In the genomic region with DNA sequence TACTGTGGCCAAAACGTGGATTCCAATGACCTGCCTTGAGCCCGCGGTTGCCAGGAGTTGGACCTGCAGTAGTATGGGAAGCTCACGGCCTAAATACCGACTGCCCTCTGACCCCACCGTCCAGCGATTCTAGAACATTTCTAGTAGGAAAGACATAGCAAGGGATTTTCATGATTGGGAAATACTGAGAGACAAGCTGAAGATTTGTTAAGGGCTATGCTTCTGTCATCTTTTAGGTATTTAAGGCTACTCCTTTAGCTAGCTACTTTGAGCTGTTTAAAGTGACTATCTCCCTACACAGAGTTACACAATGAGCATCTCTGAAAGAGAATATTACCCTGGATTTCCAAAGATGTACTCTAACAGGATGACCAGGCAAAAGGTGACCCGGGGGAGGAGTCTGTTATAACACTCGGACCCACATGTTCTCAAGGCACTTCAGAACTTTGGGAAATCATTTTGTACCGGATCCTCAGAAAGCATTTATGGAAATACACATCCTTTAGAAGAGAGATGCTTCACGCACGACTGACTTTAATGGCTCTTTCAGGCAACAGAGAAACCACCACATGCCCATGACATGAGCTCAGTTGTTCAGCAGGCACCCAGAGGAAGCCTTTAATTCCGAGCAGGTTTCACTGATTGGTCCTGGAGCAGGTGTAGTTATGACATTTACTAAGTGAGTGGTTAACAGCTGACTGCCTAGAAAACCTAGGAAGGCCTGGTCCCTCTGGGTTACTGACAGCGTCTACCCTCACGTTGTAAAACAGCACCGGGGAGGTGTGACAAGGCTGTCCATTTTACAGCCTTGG, we compare ENCODE assay signal across 12 cellular contexts. TPM values are rescaled to one million over a fixed set of nuclear protein-coding genes. Genes with fewer than 3 reads are reported as not detected.
DNase-seq lines count a peak whose midpoint lies in the region; ATAC-seq and TF ChIP-seq lines count a peak whose summit lies in the region.
"Had no signal": no experiment of that assay in that cellular context is flagged by ENCODE, and none has a peak within 500 bp of the region (broad histone marks: within the 10 kb centered on the region; RNA-seq: fewer than 3 reads in every experiment).

No MANE protein-coding gene starts in this region.

- H3K4me3 ChIP-seq in psoas muscle (peak overlapping the region; percentile 7), neural progenitor cell (no peak overlapping the region)
- H3K4me3 ChIP-seq: ovary had no signal

- H3K9me3 ChIP-seq in psoas muscle (no peaks in the 10 kb centered on the region), neural progenitor cell (ENCODE audit: low read depth) (no peaks in the 10 kb centered on the region)
- H3K9me3 ChIP-seq: ovary, SK-N-SH had no signal

- H3K36me3 ChIP-seq in psoas muscle (ENCODE audit: insufficient read depth in 1 of 2, low read depth in 1 of 2), result peaks cover 0 to 20% of the 10 kb centered on the region in 2 donors
- H3K36me3 ChIP-seq in neural progenitor cell, result peaks cover 8% of the 10 kb centered on the region
- H3K36me3 ChIP-seq: ovary had no signal

- POLR2A ChIA-PET in HEK293T (lab: Yijun Ruan, JAX), result interaction anchor here (0.9 to 3.4 kb wide), 4 partner anchors 20 to 224 kb away, joined by 3 to 23 read pairs (median 7); a partner anchor contains a TSS

- no peak overlapping the region for H3K4me3 Mint-ChIP-seq in stimulated activated memory B cell treated with anti-CD40 and anti-IgM and Interleukin-4, amounts not matched to agents 10 μg/mL and 1 μg/mL and 100 μg/mL, for 72 hours
- no peak overlapping the region for H3K4me3 Mint-ChIP-seq in neural progenitor cell
- H3K4me3 Mint-ChIP-seq: activated T-helper 1 cell treated with anti-CD3 and anti-CD28 coated beads, Interleukin-12 subunit alpha, Interleukin-12 subunit beta, Interleukin-2, Interleukin-4 antibody, amounts not matched to agents 30 ng/mL and 10 ng/mL and 1 ng/mL, durations not matched to agents 14 hours and 24 hours and 36 hours had no signal

- peaks cover 46% of the 10 kb centered on the region for H3K4me1 Mint-ChIP-seq in stimulated activated memory B cell treated with anti-CD40 and anti-IgM and Interleukin-4, amounts not matched to agents 10 μg/mL and 1 μg/mL and 100 μg/mL, for 72 hours
- peaks cover 40% of the 10 kb centered on the region for H3K4me1 Mint-ChIP-seq in neural progenitor cell

- intact Hi-C loops in psoas muscle (cut with DNase I), result no loop called here

- H3K27me3 ChIP-seq in psoas muscle (ENCODE audit: insufficient read depth in 3 of 3, low read length in 2 of 3), result no peaks in the 10 kb centered on the region
- H3K27me3 ChIP-seq in neural progenitor cell, result no peaks in the 10 kb centered on the region
- H3K27me3 ChIP-seq: foreskin keratinocyte, ovary had no signal

- peak; percentile 52 to 66 (median 56) for ATAC-seq in psoas muscle
- no peak for ATAC-seq in stimulated activated memory B cell treated with anti-CD40 and anti-IgM and Interleukin-4, amounts not matched to agents 10 μg/mL and 1 μg/mL and 100 μg/mL, for 72 hours
- ATAC-seq: foreskin keratinocyte had no signal

- no peak overlapping the region for H3K9ac ChIP-seq in neural progenitor cell
- H3K9ac ChIP-seq: SK-N-SH had no signal

- CTCF ChIA-PET in HEK293T (lab: Yijun Ruan, JAX), result interaction anchor here (0.8 to 4.7 kb wide), 3 partner anchors 10 to 40 kb away, joined by 6 to 19 read pairs (median 17); no protein-coding TSS in a partner anchor

- H2AFZ ChIP-seq in neural progenitor cell (replicated peaks), result no peak overlapping the region

- H3K4me1 ChIP-seq in psoas muscle, result peaks cover 64% of the 10 kb centered on the region
- H3K4me1 ChIP-seq in neural progenitor cell, result peaks cover 9% of the 10 kb centered on the region

- H3F3A ChIP-seq in neural progenitor cell (ENCODE audit: low read depth), result peaks cover 37% of the 10 kb centered on the region

- TF ChIP-seq CTCF in psoas muscle (IDR thresholded peaks at IDR 0.05) (no peak), neural progenitor cell (IDR thresholded peaks at IDR 0.05) (no peak)

- DNase-seq in Caki2 (ENCODE audit: low read depth) (peak; percentile 90), NCI-H2107 treated with DMSO at 0.1 percent for 48 hours (lab: John Stamatoyannopoulos, UW; ENCODE audit: unreplicated experiment) (peak; percentile 99), epithelial cell of prostate (ENCODE audit: low read depth, low spot score) (peak; percentile 63), psoas muscle (no peak), HEK293T (ENCODE audit: extremely low spot score) (no peak), neural progenitor cell (ENCODE audit: low spot score) (no peak)
- no peak for DNase-seq in activated CD4-positive, alpha-beta T cell treated with anti-CD3 and anti-CD28 coated beads for 4 hours
- DNase-seq: foreskin keratinocyte, SK-N-SH had no signal

- H3K36me3 Mint-ChIP-seq in stimulated activated memory B cell treated with anti-CD40 and anti-IgM and Interleukin-4, amounts not matched to agents 10 μg/mL and 1 μg/mL and 100 μg/mL, for 72 hours, result peaks cover 7% of the 10 kb centered on the region
- peaks cover 17% of the 10 kb centered on the region for H3K36me3 Mint-ChIP-seq in neural progenitor cell

- peak overlapping the region; percentile 61 for H3K27ac ChIP-seq in epithelial cell of prostate
- peak overlapping the region; percentile 72 for H3K27ac ChIP-seq in psoas muscle
- no peak overlapping the region for H3K27ac ChIP-seq in neural progenitor cell
- H3K27ac ChIP-seq: foreskin keratinocyte, ovary had no signal

- in situ Hi-C loops in Caki2 (cut with HindIII; ENCODE audit: low pct_unique_long_range_greater_than_20kb, low sequenced_read_pairs), result no loop called here

- 65 to 72% (median 68%) methylated on average over 16 of the region's 16 CpGs for WGBS in psoas muscle, 3 donors

- peaks cover 61% of the 10 kb centered on the region for H3K79me2 ChIP-seq in neural progenitor cell (ENCODE audit: low read depth)

- H3K9me3 Mint-ChIP-seq in stimulated activated memory B cell treated with anti-CD40 and anti-IgM and Interleukin-4, amounts not matched to agents 10 μg/mL and 1 μg/mL and 100 μg/mL, for 72 hours, result no peaks in the 10 kb centered on the region
- H3K9me3 Mint-ChIP-seq in neural progenitor cell, result no peaks in the 10 kb centered on the region
- H3K9me3 Mint-ChIP-seq: activated T-helper 1 cell treated with anti-CD3 and anti-CD28 coated beads, Interleukin-12 subunit alpha, Interleukin-12 subunit beta, Interleukin-2, Interleukin-4 antibody, amounts not matched to agents 30 ng/mL and 10 ng/mL and 1 ng/mL, durations not matched to agents 14 hours and 24 hours and 36 hours had no signal

- peaks cover 40% of the 10 kb centered on the region for H4K20me1 ChIP-seq in neural progenitor cell (ENCODE audit: low read depth)

- no peak overlapping the region for H3K27ac Mint-ChIP-seq in stimulated activated memory B cell treated with anti-CD40 and anti-IgM and Interleukin-4, amounts not matched to agents 10 μg/mL and 1 μg/mL and 100 μg/mL, for 72 hours
- H3K27ac Mint-ChIP-seq in neural progenitor cell, result no peak overlapping the region
- H3K27ac Mint-ChIP-seq: activated T-helper 1 cell treated with anti-CD3 and anti-CD28 coated beads, Interleukin-12 subunit alpha, Interleukin-12 subunit beta, Interleukin-2, Interleukin-4 antibody, amounts not matched to agents 30 ng/mL and 10 ng/mL and 1 ng/mL, durations not matched to agents 14 hours and 24 hours and 36 hours had no signal

- H3K4me2 ChIP-seq in neural progenitor cell, result no peak overlapping the region
- H3K4me2 ChIP-seq: SK-N-SH had no signal

- H3K27me3 Mint-ChIP-seq in stimulated activated memory B cell treated with anti-CD40 and anti-IgM and Interleukin-4, amounts not matched to agents 10 μg/mL and 1 μg/mL and 100 μg/mL, for 72 hours, result no peaks in the 10 kb centered on the region
- H3K27me3 Mint-ChIP-seq in neural progenitor cell (ENCODE audit: insufficient read depth, low read depth), result peaks cover 3% of the 10 kb centered on the region

TF ChIP-seq in HEK293T, 16 proteins besides CTCF, POLR2A, EP300 and RAD21 (continues in another document):
- TF ChIP-seq SP1 (IDR thresholded peaks at IDR 0.05) (no peak), CTBP1 (IDR thresholded peaks at IDR 0.05; ENCODE audit: borderline replicate concordance) (no peak), ARNT (IDR thresholded peaks at IDR 0.05) (no peak), HDGF (IDR thresholded peaks at IDR 0.05; ENCODE audit: borderline replicate concordance) (no peak), ZNF384 (IDR thresholded peaks at IDR 0.05) (no peak), ELF4 (IDR thresholded peaks at IDR 0.05) (no peak), LEF1 (IDR thresholded peaks at IDR 0.05; ENCODE audit: borderline replicate concordance) (no peak), BHLHE40 (IDR thresholded peaks at IDR 0.05; ENCODE audit: borderline replicate concordance) (no peak), FOXK2 (IDR thresholded peaks at IDR 0.05) (no peak), SUZ12 (IDR thresholded peaks at IDR 0.05) (no peak)
- TF ChIP-seq, protein P1, sequence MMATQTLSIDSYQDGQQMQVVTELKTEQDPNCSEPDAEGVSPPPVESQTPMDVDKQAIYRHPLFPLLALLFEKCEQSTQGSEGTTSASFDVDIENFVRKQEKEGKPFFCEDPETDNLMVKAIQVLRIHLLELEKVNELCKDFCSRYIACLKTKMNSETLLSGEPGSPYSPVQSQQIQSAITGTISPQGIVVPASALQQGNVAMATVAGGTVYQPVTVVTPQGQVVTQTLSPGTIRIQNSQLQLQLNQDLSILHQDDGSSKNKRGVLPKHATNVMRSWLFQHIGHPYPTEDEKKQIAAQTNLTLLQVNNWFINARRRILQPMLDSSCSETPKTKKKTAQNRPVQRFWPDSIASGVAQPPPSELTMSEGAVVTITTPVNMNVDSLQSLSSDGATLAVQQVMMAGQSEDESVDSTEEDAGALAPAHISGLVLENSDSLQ (IDR thresholded peaks at IDR 0.05), result no peak

RNA-seq across cellular contexts. Expression of a gene that starts 4.2 kb away (rescaled TPM):
- total RNA-seq in Caki2 (2014; rRNA removed; shearing (Covaris generic); ENCODE audit: low replicate concordance), result 2.6 and 4.4 TPM in 2 replicates
- total RNA-seq in psoas muscle (10 to 100 TPM; 15.4 to 29.5 (median 23.2) TPM), neural progenitor cell (ENCODE audit: low replicate concordance) (19.4 and 59.9 TPM in 2 replicates)
- polyA plus RNA-seq in psoas muscle, result 10 to 100 TPM in 2 of 3 donors, 1 to 10 TPM in 1; 8.7 to 25.4 (median 14.1) TPM

RNA-seq across cellular contexts. Expression of a gene that starts 4.5 kb away (rescaled TPM):
- total RNA-seq in Caki2 (2014; rRNA removed; shearing (Covaris generic); ENCODE audit: low replicate concordance), result 42.8 and 55.6 TPM in 2 replicates
- total RNA-seq in psoas muscle (100 to 1,000 TPM in 1 of 4 donors, 10 to 100 TPM in 3; 73.6 to 101 (median 80.0) TPM), neural progenitor cell (ENCODE audit: low replicate concordance) (38.6 and 72.3 TPM in 2 replicates)
- 100 to 1,000 TPM; 118 to 171 (median 141) TPM for polyA plus RNA-seq in psoas muscle

RNA-seq across cellular contexts. Expression of a gene that starts 29.3 kb away (rescaled TPM):
- 14.4 and 25.3 TPM in 2 replicates for total RNA-seq in Caki2 (2014; rRNA removed; shearing (Covaris generic); ENCODE audit: low replicate concordance)
- total RNA-seq in psoas muscle (10 to 100 TPM in 1 of 4 donors, 1 to 10 TPM in 3; 6.5 to 12.7 (median 7.8) TPM), neural progenitor cell (ENCODE audit: low replicate concordance) (1.2 and 5.6 TPM in 2 replicates)
- 10 to 100 TPM; 13.1 to 29.5 (median 13.3) TPM for polyA plus RNA-seq in psoas muscle

RNA-seq across cellular contexts. Expression of a gene that starts 35.6 kb away (rescaled TPM):
- 14.8 and 25.2 TPM in 2 replicates for total RNA-seq in Caki2 (2014; rRNA removed; shearing (Covaris generic); ENCODE audit: low replicate concordance)
- 100 to 1,000 TPM in 1 of 4 donors, 10 to 100 TPM in 3; 19.5 to 116 (median 33.0) TPM for total RNA-seq in psoas muscle
- polyA plus RNA-seq in psoas muscle, result 100 to 1,000 TPM in 1 of 3 donors, 10 to 100 TPM in 2; 21.2 to 383 (median 67.0) TPM
- 54.2 and 173 TPM in 2 replicates for total RNA-seq in neural progenitor cell (ENCODE audit: low replicate concordance)

Comparison
In these comparisons a context has a peak if more than half of its experiments do, and no peak if none do; other contexts are left out.
1. DNase-seq: peak in Caki2 (single experiment), NCI-H2107 treated with DMSO at 0.1 percent for 48 hours (single experiment) and epithelial cell of prostate (single experiment); none in psoas muscle (0 of 2), HEK293T (single experiment), activated CD4-positive, alpha-beta T cell treated with anti-CD3 and anti-CD28 coated beads for 4 hours (0 of 2) and neural progenitor cell (single experiment).